In the genomic region with DNA sequence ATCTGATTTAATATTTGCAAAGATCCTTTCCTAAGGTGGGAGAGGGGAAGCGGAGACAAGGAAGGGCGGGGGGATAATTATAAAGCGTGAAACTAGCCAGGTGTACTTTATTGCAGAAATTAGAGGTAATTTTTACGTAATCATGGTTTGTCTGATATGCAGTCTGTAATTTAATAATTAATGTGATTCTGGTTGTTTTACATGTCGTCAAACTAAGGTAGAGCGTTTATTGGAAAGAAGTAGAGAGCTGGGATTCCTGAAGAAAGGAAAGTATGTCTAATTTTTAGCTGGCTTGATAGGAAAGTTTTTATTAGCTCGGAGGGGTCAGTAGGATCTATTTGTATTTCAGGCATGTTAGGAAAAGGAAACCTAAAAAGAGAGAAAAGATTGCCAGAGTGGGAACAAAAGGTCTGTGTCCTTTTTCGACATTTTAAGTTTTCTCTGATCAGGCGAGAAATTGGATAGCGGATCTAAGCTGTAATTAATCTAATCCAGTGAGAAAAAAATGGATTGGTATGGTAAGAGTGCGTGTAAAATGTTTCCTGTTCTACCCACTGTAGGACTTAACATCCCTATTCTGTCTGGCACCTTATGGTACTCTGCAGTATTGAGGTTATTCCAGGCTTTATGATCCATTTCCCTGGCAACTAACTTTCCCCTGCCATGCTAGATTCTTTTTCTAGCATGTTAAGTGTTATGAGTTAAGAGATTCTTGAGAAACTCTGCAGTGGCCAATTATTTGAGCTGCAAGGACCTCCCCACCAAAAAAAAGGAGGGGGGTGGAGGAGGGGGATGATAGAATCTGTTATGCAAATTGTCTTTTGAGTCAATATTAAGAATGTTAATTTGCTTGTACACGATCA, we compare ENCODE assay signal across 9 cellular contexts. TPM values are rescaled to one million over a fixed set of nuclear protein-coding genes. Genes with fewer than 3 reads are reported as not detected.
DNase-seq lines count a peak whose midpoint lies in the region; ATAC-seq lines count a peak whose summit lies in the region.
"Had no signal": no experiment of that assay in that cellular context is flagged by ENCODE, and none has a peak within 500 bp of the region (broad histone marks: within the 10 kb centered on the region; RNA-seq: fewer than 3 reads in every experiment).

No MANE protein-coding gene starts in this region.

- H2AFZ ChIP-seq in ACC112 (ENCODE audit: low read length, unreplicated experiment): no peak overlapping the region

- peaks cover 36 to 79% (median 56%) of the 10 kb centered on the region in 5 donors for H3K27me3 Mint-ChIP-seq in naive thymus-derived CD8-positive, alpha-beta T cell

- H3K27ac Mint-ChIP-seq in naive thymus-derived CD8-positive, alpha-beta T cell: peak overlapping the region in 2 of 10 donors; percentile 20 to 49

- H3K4me3 ChIP-seq in ACC112 (ENCODE audit: low read depth, low read length) (peak overlapping the region; percentile 90), MG63 (peak overlapping the region; percentile 54), endocrine pancreas (ENCODE audit: control insufficient read depth, insufficient read depth, low read length) (peak overlapping the region; percentile 75)

- peaks cover 0 to 3% (median 0%) of the 10 kb centered on the region in 3 donors for H3K36me3 Mint-ChIP-seq in naive thymus-derived CD8-positive, alpha-beta T cell

- peaks cover 10% of the 10 kb centered on the region for H3K27me3 ChIP-seq in ACC112 (ENCODE audit: insufficient read depth, low read length)
- no peaks in the 10 kb centered on the region for H3K27me3 ChIP-seq in MG63
- peaks cover 2% of the 10 kb centered on the region for H3K27me3 ChIP-seq in endocrine pancreas (ENCODE audit: control insufficient read depth, insufficient read depth, low read length)

- H3K36me3 ChIP-seq in ACC112 (ENCODE audit: insufficient read depth, low read length) (no peaks in the 10 kb centered on the region), MG63 (no peaks in the 10 kb centered on the region), endocrine pancreas (ENCODE audit: control insufficient read depth, insufficient read depth, low read length) (no peaks in the 10 kb centered on the region)

- H3K4me3 Mint-ChIP-seq in naive thymus-derived CD8-positive, alpha-beta T cell: peak overlapping the region; percentile 54 to 88 (median 80)

- POLR2A ChIA-PET in naive thymus-derived CD8-positive, alpha-beta T cell (lab: Charles Lee): no interaction called here

- H3K4me1 ChIP-seq in ACC112 (ENCODE audit: control insufficient read depth, insufficient read depth, low read length, unreplicated experiment) (peaks cover 2% of the 10 kb centered on the region), endocrine pancreas (ENCODE audit: control insufficient read depth, insufficient read depth, low read length) (peaks cover 3% of the 10 kb centered on the region)

- H3K79me2 ChIP-seq in ACC112 (ENCODE audit: control insufficient read depth, insufficient read depth, low read length, unreplicated experiment): peaks cover 11% of the 10 kb centered on the region

- no peaks in the 10 kb centered on the region for H3K9me3 ChIP-seq in MG63
- no peaks in the 10 kb centered on the region for H3K9me3 ChIP-seq in endocrine pancreas (ENCODE audit: control insufficient read depth, low read length)

- H3K9ac ChIP-seq in endocrine pancreas (ENCODE audit: control insufficient read depth, insufficient read depth, low read length): no peak overlapping the region

- peaks cover 2 to 15% (median 7%) of the 10 kb centered on the region in 4 donors for H3K4me1 Mint-ChIP-seq in naive thymus-derived CD8-positive, alpha-beta T cell

- no peak for DNase-seq in MG63
- DNase-seq in naive thymus-derived CD8-positive, alpha-beta T cell: no peak
- no peak for DNase-seq in COR-L47 (lab: John Stamatoyannopoulos, UW)
- DNase-seq in HPDE6-E6E7 (ENCODE audit: extremely low spot score): no peak
- no peak for DNase-seq in iPS-NIHi7 (ENCODE audit: extremely low spot score)
- DNase-seq: EL had no signal

- ATAC-seq in naive thymus-derived CD8-positive, alpha-beta T cell: no peak
- ATAC-seq in HG03460 (IDR thresholded peaks at IDR 0.05; ENCODE audit: unreplicated experiment): no peak

- no peaks in the 10 kb centered on the region for H3K9me3 Mint-ChIP-seq in naive thymus-derived CD8-positive, alpha-beta T cell

- no peak overlapping the region for H3K27ac ChIP-seq in ACC112 (ENCODE audit: low read depth, low read length)

RNA-seq across cellular contexts. Expression of a gene that starts 1.4 kb away (rescaled TPM):
- total RNA-seq in MG63 (2014; rRNA removed; shearing (Covaris generic); ENCODE audit: low replicate concordance): 1.5 and 9.7 TPM in 2 replicates
- total RNA-seq in naive thymus-derived CD8-positive, alpha-beta T cell: 100 to 1,000 TPM; 174 to 175 TPM
- polyA plus RNA-seq in naive thymus-derived CD8-positive, alpha-beta T cell: 100 to 1,000 TPM; 101 to 153 (median 117) TPM

Comparison
In these comparisons a context has a peak if more than half of its experiments do, and no peak if none do; other contexts are left out.
1. RNA of a gene that starts 1.4 kb away (total RNA-seq): 174 to 175 TPM in naive thymus-derived CD8-positive, alpha-beta T cell; 1.5 to 9.7 TPM in MG63; every median in the first group is over 10 times any median in the second.
2. Peak in every context shown above with its lines, with median percentiles within 50 percentile points of each other: H3K4me3 ChIP-seq.